26 cellular contexts compared by ENCODE assay signal in the genomic region with DNA sequence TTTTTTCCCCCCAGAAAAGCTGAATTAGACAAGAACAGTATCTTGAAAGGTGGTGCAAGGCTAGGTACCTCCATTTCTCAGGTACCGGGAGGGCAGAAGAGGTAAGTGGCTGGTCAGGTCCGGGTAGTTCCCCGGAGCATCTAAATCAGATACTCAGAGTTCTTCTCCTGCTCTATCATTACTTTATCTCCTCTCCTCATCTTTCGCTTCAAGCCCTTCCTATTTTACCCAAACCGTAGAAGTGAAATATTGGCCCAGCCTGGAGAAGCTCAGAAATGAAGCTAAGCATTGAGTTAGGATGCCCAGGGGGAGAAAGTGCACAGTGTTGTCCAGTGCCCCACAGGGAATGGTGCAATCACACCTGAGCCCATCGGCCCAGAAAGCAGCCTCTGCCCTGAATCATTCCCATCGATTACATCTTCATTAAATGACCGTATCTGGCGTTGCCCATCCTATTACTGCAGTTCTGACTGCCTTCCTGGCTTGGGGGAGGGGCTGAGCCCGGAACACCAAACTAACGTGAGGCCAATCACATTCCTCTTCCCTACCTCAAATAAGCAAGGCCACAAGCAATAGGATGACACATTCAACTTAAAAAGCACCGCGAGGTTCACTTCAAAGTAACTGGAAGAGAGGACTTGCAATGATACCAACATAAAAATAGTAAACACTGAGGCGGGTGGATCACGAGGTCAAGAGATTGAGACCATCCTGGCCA.
DNase-seq lines count a peak whose midpoint lies in the region; ATAC-seq and TF ChIP-seq lines count a peak whose summit lies in the region.
"Had no signal": no experiment of that assay in that cellular context is flagged by ENCODE, and none has a peak within 500 bp of the region (broad histone marks: within the 10 kb centered on the region; RNA-seq: fewer than 3 reads in every experiment).

No MANE protein-coding gene starts in this region.

- H3K27me3 ChIP-seq in DND-41 (ENCODE audit: insufficient read depth, low read length, poor library complexity) (no peaks in the 10 kb centered on the region), fibroblast of lung (ENCODE audit: control insufficient read depth, insufficient read depth, low read length) (no peaks in the 10 kb centered on the region), prostate gland (replicated peaks; ENCODE audit: insufficient read depth) (no peaks in the 10 kb centered on the region)
- H3K27me3 ChIP-seq: ascending aorta, BLaER1, esophagus squamous epithelium, gastroesophageal sphincter, upper lobe of right lung had no signal

- H3K4me1 ChIP-seq in DND-41 (ENCODE audit: insufficient read depth, low read length) (peaks cover 88% of the 10 kb centered on the region), fibroblast of lung (ENCODE audit: control insufficient read depth, extremely low read depth, insufficient read depth, low read length) (peaks cover 6% of the 10 kb centered on the region), prostate gland (replicated peaks) (peaks cover 4% of the 10 kb centered on the region)

- H3K27me3 Mint-ChIP-seq in osteocyte (ENCODE audit: unreplicated experiment) = no peaks in the 10 kb centered on the region

- H3K4me2 ChIP-seq in DND-41 (ENCODE audit: insufficient read depth, low read length) (peak overlapping the region; percentile 80), fibroblast of lung (ENCODE audit: extremely low read depth, insufficient read depth, low read length) (peak overlapping the region; percentile 61)

- no peaks in the 10 kb centered on the region for H3K9me3 Mint-ChIP-seq in osteocyte (ENCODE audit: unreplicated experiment)
- H3K9me3 Mint-ChIP-seq: activated naive CD4-positive, alpha-beta T cell treated with anti-CD3 and anti-CD28 coated beads, Interleukin-2, amount 50 U/mL, for 72 hours; activated T-helper 17 cell treated with anti-CD3 and anti-CD28 coated beads, Interleukin-2, amount 50 U/mL, for 72 hours had no signal

- H3K9me3 ChIP-seq in DND-41 (ENCODE audit: insufficient read depth, low read length, severe bottlenecking) (no peaks in the 10 kb centered on the region), fibroblast of lung (ENCODE audit: control insufficient read depth, insufficient read depth, low read depth, low read length) (no peaks in the 10 kb centered on the region), prostate gland (no peaks in the 10 kb centered on the region)
- H3K9me3 ChIP-seq: ascending aorta, BLaER1, esophagus squamous epithelium, gastroesophageal sphincter, psoas muscle, upper lobe of right lung had no signal

- TF ChIP-seq CTCF in DND-41 (IDR thresholded peaks at IDR 0.05; ENCODE audit: borderline replicate concordance, extremely low read depth, low read length, poor library complexity, severe bottlenecking) (no peak), VCaP (conservative IDR thresholded peaks at IDR 0.05) (no peak), fibroblast of lung (conservative IDR thresholded peaks at IDR 0.05 in 1 of 2, IDR thresholded peaks at IDR 0.05 in 1 of 2; ENCODE audit: low read depth in 1 of 2, low read length in 2 of 2) (no peak), osteocyte (IDR thresholded peaks at IDR 0.05) (no peak), prostate gland (IDR thresholded peaks at IDR 0.05) (no peak)

- no peak for DNase-seq in DND-41
- peak in 1 of 2 donors; percentile 25 for DNase-seq in fibroblast of lung (ENCODE audit: low read depth in 2 of 2)
- DNase-seq in osteocyte (ENCODE audit: extremely low spot score, unreplicated experiment) = no peak
- no peak for DNase-seq in NCI-H2196 (lab: John Stamatoyannopoulos, UW; ENCODE audit: unreplicated experiment)
- DNase-seq in activated CD4-positive, CD25-positive, alpha-beta regulatory T cell (lab: John Stamatoyannopoulos, UW) = no peak
- DNase-seq in NCI-H146 treated with DMSO at 0.1 percent for 48 hours (lab: John Stamatoyannopoulos, UW; ENCODE audit: unreplicated experiment) = no peak
- DNase-seq in prostate gland (ENCODE audit: low spot score) = no peak
- DNase-seq: activated CD4-positive, alpha-beta T cell treated with anti-CD3 and anti-CD28 coated beads, Interleukin-2, amount 50 U/mL, for 48 hours; activated CD8-positive, alpha-beta memory T cell treated with anti-CD3 and anti-CD28 coated beads, Interleukin-2, amount 50 U/mL, for 4 hours; COR-L47; DMS79 treated with DMSO at 0.1 percent for 48 hours; effector CD4-positive, alpha-beta T cell; esophagus squamous epithelium; hippocampal formation; NCI-H187; NCI-H526 treated with DMSO at 0.1 percent for 48 hours; psoas muscle; stimulated activated CD8-positive, alpha-beta memory T cell treated with anti-CD3 and anti-CD28 coated beads, Interleukin-4, amount 100 ng/mL, for 48 hours; T-helper 17 cell; upper lobe of right lung had no signal

- no peak for ATAC-seq in DND-41 (ENCODE audit: insufficient read depth, low read depth)
- ATAC-seq: activated naive CD4-positive, alpha-beta T cell treated with anti-CD3 and anti-CD28 coated beads, Interleukin-2, amount 50 U/mL, for 72 hours; activated T-helper 17 cell treated with anti-CD3 and anti-CD28 coated beads, Interleukin-2, amount 50 U/mL, for 72 hours; gastroesophageal sphincter; psoas muscle; T-helper 17 cell; upper lobe of right lung had no signal

- WGBS in prostate gland = 70% methylated on average over 15 of the region's 15 CpGs

- H3K4me3 ChIP-seq in DND-41 (ENCODE audit: low read depth in 1 of 2, low read length in 2 of 2) (peak overlapping the region in 1 of 2 experiments; percentile 63; a peak in 2 of 4 replicates), fibroblast of lung (replicated peaks in 1 of 4; ENCODE audit: control extremely low read depth in 1 of 4, insufficient read depth in 1 of 4, low read depth in 3 of 4, low read length in 4 of 4) (peak overlapping the region in 1 of 4 experiments; percentile 6), prostate gland (no peak overlapping the region)
- H3K4me3 ChIP-seq: ascending aorta, BLaER1, esophagus squamous epithelium, gastroesophageal sphincter, psoas muscle, upper lobe of right lung had no signal

- H3K9ac ChIP-seq in DND-41 (ENCODE audit: low read depth, low read length) = peak overlapping the region; percentile 61
- no peak overlapping the region for H3K9ac ChIP-seq in fibroblast of lung (ENCODE audit: insufficient read depth, low read length)
- H3K9ac ChIP-seq: BLaER1 had no signal

- H3K4me1 Mint-ChIP-seq in osteocyte (ENCODE audit: unreplicated experiment) = peaks cover 87% of the 10 kb centered on the region

- intact Hi-C loops in prostate gland (cut with DNase I) = no loop called here

- H3K4me3 Mint-ChIP-seq in osteocyte (ENCODE audit: unreplicated experiment) = peak overlapping the region; percentile 20
- H3K4me3 Mint-ChIP-seq: activated T-helper 17 cell treated with anti-CD3 and anti-CD28 coated beads, Interleukin-2, amount 50 U/mL, for 72 hours; T-helper 17 cell had no signal

- H3K79me2 ChIP-seq in DND-41 (ENCODE audit: insufficient read depth, low read length) (peaks cover 82% of the 10 kb centered on the region), fibroblast of lung (ENCODE audit: control insufficient read depth, insufficient read depth, low read length) (peaks cover 69% of the 10 kb centered on the region)

- no peak for TF ChIP-seq POLR2A in prostate gland (IDR thresholded peaks at IDR 0.05)

- no peaks in the 10 kb centered on the region for H4K20me1 ChIP-seq in DND-41 (ENCODE audit: insufficient read depth, low read length)
- H4K20me1 ChIP-seq in fibroblast of lung (ENCODE audit: control insufficient read depth, extremely low read depth, insufficient read depth, low read length) = no peaks in the 10 kb centered on the region
- H4K20me1 ChIP-seq: BLaER1 had no signal

- peaks cover 54% of the 10 kb centered on the region for H3K36me3 Mint-ChIP-seq in osteocyte (ENCODE audit: unreplicated experiment)
- H3K36me3 Mint-ChIP-seq: activated naive CD4-positive, alpha-beta T cell treated with anti-CD3 and anti-CD28 coated beads, Interleukin-2, amount 50 U/mL, for 72 hours had no signal

- H3K27ac ChIP-seq in DND-41 (ENCODE audit: low read length) = peak overlapping the region; percentile 94
- H3K27ac ChIP-seq in VCaP = peak overlapping the region; percentile 96
- no peak overlapping the region for H3K27ac ChIP-seq in fibroblast of lung (ENCODE audit: insufficient read depth, low read length)
- no peak overlapping the region for H3K27ac ChIP-seq in prostate gland
- H3K27ac ChIP-seq: ascending aorta, BLaER1, esophagus squamous epithelium, psoas muscle, upper lobe of right lung had no signal

- H3K36me3 ChIP-seq in DND-41 (ENCODE audit: insufficient read depth, low read length) = peaks cover 32% of the 10 kb centered on the region
- H3K36me3 ChIP-seq in fibroblast of lung (ENCODE audit: control insufficient read depth, insufficient read depth, low read length) = peaks cover 24% of the 10 kb centered on the region
- no peaks in the 10 kb centered on the region for H3K36me3 ChIP-seq in prostate gland
- H3K36me3 ChIP-seq: BLaER1 had no signal

- H2AFZ ChIP-seq in DND-41 (ENCODE audit: low read depth, low read length) = no peak overlapping the region
- H2AFZ ChIP-seq in fibroblast of lung (ENCODE audit: low read length) = no peak overlapping the region

- H3K27ac Mint-ChIP-seq in osteocyte (ENCODE audit: unreplicated experiment) = peak overlapping the region; percentile 61
- H3K27ac Mint-ChIP-seq: activated naive CD4-positive, alpha-beta T cell treated with anti-CD3 and anti-CD28 coated beads, Interleukin-2, amount 50 U/mL, for 72 hours; activated T-helper 17 cell treated with anti-CD3 and anti-CD28 coated beads, Interleukin-2, amount 50 U/mL, for 72 hours; T-helper 17 cell had no signal

Comparison
In these comparisons a context has a peak if more than half of its experiments do, and no peak if none do; other contexts are left out.
1. H3K27ac ChIP-seq: peak in DND-41 (single experiment) and VCaP (single experiment); none in fibroblast of lung (single experiment) and prostate gland (0 of 2).